Comparison of ENCODE assay signal across 8 cellular contexts in genomic region chr6:137218473-137218916, GRCh38. TPM values are rescaled to one million over a fixed set of nuclear protein-coding genes. Genes with fewer than 3 reads are reported as not detected.
DNase-seq lines count a peak whose midpoint lies in the region; ATAC-seq and TF ChIP-seq lines count a peak whose summit lies in the region.

No MANE protein-coding gene starts in this region.

- TF ChIP-seq POLR2A in GM18951 (IDR thresholded peaks at IDR 0.05; ENCODE audit: extremely low read depth, insufficient read depth, insufficient read length): peak; percentile 27

- DNase-seq in SK-MEL-5 (ENCODE audit: low read depth, low spot score) (peak; percentile 62), astrocyte of the spinal cord (ENCODE audit: low read depth, low spot score) (peak; percentile 57), iPS DF 6.9 (ENCODE audit: low read depth, low spot score) (no peak), occipital lobe (lab: John Stamatoyannopoulos, UW) (no peak)

- no peak for TF ChIP-seq CTCF in astrocyte of the spinal cord (IDR thresholded peaks at IDR 0.05; ENCODE audit: low read depth, low read length)

- in situ Hi-C loops in GM18951 (cut with MboI; ENCODE audit: low sequenced_read_pairs, unreplicated experiment): no loop called here
- in situ Hi-C loops in SK-MEL-5 (cut with HindIII; ENCODE audit: low pct_unique_long_range_greater_than_20kb, low sequenced_read_pairs): no loop called here
- in situ Hi-C loops in astrocyte of the spinal cord (cut with HindIII; ENCODE audit: low sequenced_read_pairs): no loop called here

- H3K4me1 ChIP-seq in BLaER1: peaks cover 54% of the 10 kb centered on the region
- no peaks in the 10 kb centered on the region for H3K4me1 ChIP-seq in iPS DF 6.9 (ENCODE audit: control insufficient read depth, insufficient read depth, low read length)
- peaks cover 43% of the 10 kb centered on the region for H3K4me1 ChIP-seq in skeletal muscle satellite cell (ENCODE audit: control insufficient read depth, insufficient read depth, low read length)

- H3K4me2 ChIP-seq in BLaER1 (peak overlapping the region; percentile 86), skeletal muscle satellite cell (ENCODE audit: low read length) (peak overlapping the region; percentile 90)

- peaks cover 37% of the 10 kb centered on the region for H4K20me1 ChIP-seq in BLaER1

- H3K9ac ChIP-seq in BLaER1 (peak overlapping the region; percentile 83), skeletal muscle satellite cell (ENCODE audit: low read depth, low read length) (peak overlapping the region; percentile 92)

- peak overlapping the region; percentile 76 for H3K4me3 ChIP-seq in BLaER1
- H3K4me3 ChIP-seq in astrocyte of the spinal cord (ENCODE audit: low read depth, low read length): peak overlapping the region; percentile 92
- peak overlapping the region; percentile 92; the same call in 1 of the 2 replicates for H3K4me3 ChIP-seq in iPS DF 6.9 (ENCODE audit: low read length)
- H3K4me3 ChIP-seq in skeletal muscle satellite cell (ENCODE audit: low read length): peak overlapping the region; percentile 81

- peak; percentile 36 for ATAC-seq in HG03439 (IDR thresholded peaks at IDR 0.05; ENCODE audit: unreplicated experiment)

- peak overlapping the region; percentile 82 for H3K27ac ChIP-seq in BLaER1
- H3K27ac ChIP-seq in iPS DF 6.9 (ENCODE audit: low read length): no peak overlapping the region

- peaks cover 15% of the 10 kb centered on the region for H3K9me3 ChIP-seq in BLaER1
- no peaks in the 10 kb centered on the region for H3K9me3 ChIP-seq in iPS DF 6.9 (ENCODE audit: control insufficient read depth, insufficient read depth, low read length)
- H3K9me3 ChIP-seq in skeletal muscle satellite cell (replicated peaks; ENCODE audit: low read length): no peaks in the 10 kb centered on the region

- H3K27me3 ChIP-seq in BLaER1: no peaks in the 10 kb centered on the region
- H3K27me3 ChIP-seq in iPS DF 6.9 (ENCODE audit: control insufficient read depth, insufficient read depth, low read length): no peaks in the 10 kb centered on the region
- H3K27me3 ChIP-seq in skeletal muscle satellite cell (ENCODE audit: control insufficient read depth, insufficient read depth, low read length): no peaks in the 10 kb centered on the region

- no CpG with 5 or more reads among the region's 13 CpGs for WGBS in iPS DF 6.9 (ENCODE audit: insufficient coverage, insufficient read length)

- peaks cover 15% of the 10 kb centered on the region for H3K36me3 ChIP-seq in BLaER1
- H3K36me3 ChIP-seq in iPS DF 6.9 (ENCODE audit: control insufficient read depth, insufficient read depth, low read length): no peaks in the 10 kb centered on the region
- H3K36me3 ChIP-seq in skeletal muscle satellite cell (ENCODE audit: insufficient read depth, low read length): no peaks in the 10 kb centered on the region

RNA-seq across cellular contexts. Expression of gene IFNGR1, which starts 0.7 kb away (rescaled TPM):
- 40.5 and 42.9 TPM in 2 replicates for total RNA-seq in SK-MEL-5 (2014; rRNA removed; shearing (Covaris generic))
- 20.1 and 23.4 TPM in 2 replicates for polyA plus RNA-seq in SK-MEL-5 (2015; cell fraction: cytosol; rRNA removed)
- polyA plus RNA-seq in SK-MEL-5 (2015; cell fraction: nucleus; rRNA removed): 23.6 and 23.7 TPM in 2 replicates
- total RNA-seq in skeletal muscle satellite cell (2012; rRNA removed): 33.2 and 35.0 TPM in 2 replicates
- total RNA-seq in occipital lobe: 72.5 TPM

RNA-seq across cellular contexts. Expression of gene IL22RA2, which starts 45.1 kb away (rescaled TPM):
- total RNA-seq in SK-MEL-5 (2014; rRNA removed; shearing (Covaris generic)): not detected in 2 replicates
- not detected in 2 replicates for polyA plus RNA-seq in SK-MEL-5 (2015; cell fraction: cytosol; rRNA removed)
- not detected in 2 replicates for polyA plus RNA-seq in SK-MEL-5 (2015; cell fraction: nucleus; rRNA removed)
- not detected in 2 replicates for total RNA-seq in skeletal muscle satellite cell (2012; rRNA removed)
- not detected for total RNA-seq in occipital lobe

Comparison
In these comparisons a context has a peak if more than half of its experiments do, and no peak if none do; other contexts are left out.
1. DNase-seq: peak in SK-MEL-5 (single experiment) and astrocyte of the spinal cord (single experiment); none in iPS DF 6.9 (single experiment) and occipital lobe (single experiment).
2. Peak in every context shown above with its lines, with median percentiles within 50 percentile points of each other: H3K4me3 ChIP-seq.